ENCODE assay signal across 1 cellular context in genomic region chr12:114729731-114730130, GRCh38.
TF ChIP-seq lines count a peak whose summit lies in the region.

No MANE protein-coding gene starts in this region.

TF ChIP-seq in IMR-90, 13 proteins besides CTCF, POLR2A, EP300 and RAD21:
- TF ChIP-seq NFE2L2 (IDR thresholded peaks at IDR 0.05; ENCODE audit: low read depth, low read length) (peak; percentile 46; the same call in 1 of the 2 replicates), ELK1 (IDR thresholded peaks at IDR 0.05; ENCODE audit: borderline replicate concordance, low read depth, low read length) (no peak), MAFK (IDR thresholded peaks at IDR 0.05; ENCODE audit: low read depth, low read length) (no peak), RFX5 (IDR thresholded peaks at IDR 0.05; ENCODE audit: low read depth, low read length) (no peak), CHD1 (IDR thresholded peaks at IDR 0.05; ENCODE audit: low read depth, low read length) (no peak), USF2 (IDR thresholded peaks at IDR 0.05; ENCODE audit: low read depth, low read length) (peak; percentile 56; the same call in 1 of the 2 replicates), RCOR1 (IDR thresholded peaks at IDR 0.05; ENCODE audit: insufficient replicate concordance, low read length) (no peak), BHLHE40 (IDR thresholded peaks at IDR 0.05; ENCODE audit: low read depth, low read length) (no peak), SMC3 (IDR thresholded peaks at IDR 0.05; ENCODE audit: low read depth, low read length) (no peak), CEBPB (IDR thresholded peaks at IDR 0.05; ENCODE audit: low read depth, low read length) (no peak), MXI1 (IDR thresholded peaks at IDR 0.05; ENCODE audit: borderline replicate concordance, low read depth, low read length) (no peak), FOS (IDR thresholded peaks at IDR 0.05; ENCODE audit: low read depth, low read length) (0 out of 2 replicates have a peak, but pooled peaks have one; percentile 9)
TF ChIP-seq in IMR-90: peak in this region for 3.
